8 cellular contexts compared by ENCODE assay signal in the genomic region with DNA sequence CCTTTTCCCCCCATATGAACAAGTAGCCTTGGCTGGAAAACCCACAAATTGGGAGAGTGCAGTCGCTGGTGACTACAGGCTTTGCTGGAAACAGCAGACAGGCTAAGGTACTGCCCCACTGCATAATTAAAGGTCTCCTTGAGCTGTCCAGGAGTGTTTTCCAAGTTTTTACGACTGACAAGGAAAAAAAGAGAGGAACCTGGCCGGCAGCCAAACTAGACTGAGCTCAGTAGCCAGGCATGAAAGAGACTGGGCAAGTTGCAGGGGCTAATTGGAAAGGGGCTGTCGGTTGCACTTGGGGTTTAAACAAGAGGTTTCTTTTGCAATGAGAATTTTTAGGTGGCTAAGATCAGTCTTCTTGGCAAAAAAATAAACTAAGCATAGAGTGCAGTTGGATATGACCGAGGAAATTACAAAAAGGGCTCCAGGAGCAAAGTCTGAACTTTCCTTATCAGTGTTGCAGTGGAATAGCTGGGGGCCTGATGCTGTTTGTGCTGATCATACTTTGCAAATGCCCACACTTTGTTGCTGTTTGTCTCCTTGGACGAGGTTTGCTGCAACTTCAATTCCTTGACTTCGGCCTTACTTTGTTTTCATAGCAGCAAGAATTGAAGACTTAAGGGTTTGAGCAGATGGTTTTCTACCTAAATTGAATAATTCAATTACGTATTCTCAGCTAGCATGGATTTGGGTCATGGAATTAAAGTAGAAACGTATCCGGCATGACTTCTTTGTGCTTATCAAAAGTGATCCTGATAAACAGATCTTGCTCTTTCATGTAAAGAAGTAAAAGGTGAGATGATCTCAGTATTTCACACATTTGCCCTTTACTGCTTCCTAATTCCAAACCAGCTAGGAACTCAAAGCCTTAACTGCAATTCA. TPM values are rescaled to one million over a fixed set of nuclear protein-coding genes. Genes with fewer than 3 reads are reported as not detected.
A peak's percentile ranks its signal among the peaks of the same experiment; 100 is the strongest.
DNase-seq lines count a peak whose midpoint lies in the region; ATAC-seq and TF ChIP-seq lines count a peak whose summit lies in the region.

No MANE protein-coding gene starts in this region.

- H3K4me3 ChIP-seq in SK-N-SH (ENCODE audit: low read depth in 2 of 2, low read length in 1 of 2) (peak overlapping the region; percentile 88 to 97), ovary (peak overlapping the region; percentile 59)

- peak; percentile 15 for TF ChIP-seq RAD21 in SK-N-SH (IDR thresholded peaks at IDR 0.05; ENCODE audit: low read length)

- peaks cover 29% of the 10 kb centered on the region for H3K27me3 Mint-ChIP-seq in activated T-helper 17 cell treated with anti-CD3 and anti-CD28 coated beads, Interleukin-2, amount 50 U/mL, for 72 hours

- intact Hi-C loops in ovary (cut with DNase I): loop anchor here in 3 of 4 donors (10.0 kb wide), 2 partner anchors 211 to 221 kb away; no protein-coding TSS in a partner anchor

- no peaks in the 10 kb centered on the region for H3K27me3 ChIP-seq in SK-N-SH (ENCODE audit: insufficient read depth)
- no peaks in the 10 kb centered on the region for H3K27me3 ChIP-seq in ovary

- no peaks in the 10 kb centered on the region for H3K9me2 ChIP-seq in SK-N-SH

- peak; percentile 42 for DNase-seq in HS-5 (ENCODE audit: low read depth)
- DNase-seq in SK-N-SH: peak; percentile 61
- DNase-seq in globus pallidus (ENCODE audit: low spot score): peak; percentile 62
- DNase-seq in ovary: peak; percentile 70 to 85 (median 75)
- no peak for DNase-seq in stimulated activated naive CD8-positive, alpha-beta T cell treated with anti-CD3 and anti-CD28 coated beads, Interleukin-15, Interleukin-2, amounts not matched to agents 100 U/mL and 50 U/mL, for 24 hours
- no peak for DNase-seq in GM20000 (ENCODE audit: low spot score)
- DNase-seq in GM13977 (ENCODE audit: low spot score): no peak

- TF ChIP-seq POLR2A in ovary (IDR thresholded peaks at IDR 0.05): no peak

- no peak for TF ChIP-seq CTCF in SK-N-SH (IDR thresholded peaks at IDR 0.05)
- TF ChIP-seq CTCF in ovary (IDR thresholded peaks at IDR 0.05): no peak
- no peak for TF ChIP-seq CTCF in GM20000 (IDR thresholded peaks at IDR 0.05; ENCODE audit: extremely low read depth, missing control alignments)
- no peak for TF ChIP-seq CTCF in GM13977 (IDR thresholded peaks at IDR 0.05; ENCODE audit: extremely low read depth, insufficient read depth, missing control alignments)

- H2AFZ ChIP-seq in SK-N-SH (ENCODE audit: low read depth): 0 out of 2 replicates have a peak overlapping the region, but pooled peaks have one; percentile 0

- H3K27ac ChIP-seq in SK-N-SH (ENCODE audit: low read depth in 2 of 2, low read length in 1 of 2): peak overlapping the region; percentile 88 to 99
- H3K27ac ChIP-seq in ovary: peak overlapping the region; percentile 96 to 100

- POLR2A ChIA-PET in SK-N-SH (lab: Yijun Ruan, JAX): interaction anchor here (0.6 to 4.1 kb wide), 7 partner anchors 14 to 1287 kb away, joined by 3 to 27 read pairs (median 5); partner anchors contain the start of gene SLC40A1

- H3K36me3 ChIP-seq in SK-N-SH (replicated peaks in 1 of 2; ENCODE audit: control insufficient read depth in 1 of 2, insufficient read depth in 2 of 2, low read length in 1 of 2): peaks cover 0 to 4% of the 10 kb centered on the region in 2 experiments
- H3K36me3 ChIP-seq in ovary: no peaks in the 10 kb centered on the region

- CTCF ChIA-PET in SK-N-SH (lab: Yijun Ruan, JAX): interaction anchor here (0.6 to 4.9 kb wide), 13 partner anchors 15 to 794 kb away, joined by 3 to 36 read pairs (median 4); no protein-coding TSS in a partner anchor

- in situ Hi-C loops in GM13977 (cut with MboI; ENCODE audit: low pct_unique_long_range_greater_than_20kb, low sequenced_read_pairs, unreplicated experiment): no loop called here

- H3K36me3 Mint-ChIP-seq in activated T-helper 17 cell treated with anti-CD3 and anti-CD28 coated beads, Interleukin-2, amount 50 U/mL, for 72 hours (ENCODE audit: low read depth): no peaks in the 10 kb centered on the region

- peak overlapping the region; percentile 90 for H3K4me2 ChIP-seq in SK-N-SH

- no peak for ATAC-seq in stimulated activated naive CD8-positive, alpha-beta T cell treated with anti-CD3 and anti-CD28 coated beads, Interleukin-15, Interleukin-2, amounts not matched to agents 100 U/mL and 50 U/mL, for 24 hours
- ATAC-seq in activated T-helper 17 cell treated with anti-CD3 and anti-CD28 coated beads, Interleukin-2, amount 50 U/mL, for 72 hours (replicated peaks): no peak

- H3F3A ChIP-seq in SK-N-SH (replicated peaks; ENCODE audit: insufficient read depth): peaks cover 28% of the 10 kb centered on the region

- no peaks in the 10 kb centered on the region for H4K20me1 ChIP-seq in SK-N-SH (ENCODE audit: insufficient read depth)

- H3K9me3 ChIP-seq in SK-N-SH (no peaks in the 10 kb centered on the region), ovary (no peaks in the 10 kb centered on the region)

- WGBS in SK-N-SH (ENCODE audit: low lambda C conversion rate): 1% methylated on average over 10 of the region's 10 CpGs
- 5 to 8% (median 8%) methylated on average over 10 of the region's 10 CpGs for WGBS in ovary, 3 donors

- H3K79me2 ChIP-seq in SK-N-SH (ENCODE audit: insufficient read depth): peaks cover 83% of the 10 kb centered on the region

- H3K9me3 Mint-ChIP-seq in activated T-helper 17 cell treated with anti-CD3 and anti-CD28 coated beads, Interleukin-2, amount 50 U/mL, for 72 hours: no peaks in the 10 kb centered on the region

- TF ChIP-seq EP300 in SK-N-SH (IDR thresholded peaks at IDR 0.05; ENCODE audit: borderline replicate concordance in 1 of 2, low read depth in 1 of 2, low read length in 1 of 2) (0 out of 4 replicates have a peak, but pooled peaks of 1 of the 2 experiments have one; percentile 36), ovary (IDR thresholded peaks at IDR 0.05) (no peak)

- H3K9ac ChIP-seq in SK-N-SH: peak overlapping the region; percentile 91

- no peak overlapping the region for H3K27ac Mint-ChIP-seq in activated T-helper 17 cell treated with anti-CD3 and anti-CD28 coated beads, Interleukin-2, amount 50 U/mL, for 72 hours

- peaks cover 4% of the 10 kb centered on the region for H3K4me1 Mint-ChIP-seq in activated T-helper 17 cell treated with anti-CD3 and anti-CD28 coated beads, Interleukin-2, amount 50 U/mL, for 72 hours

- no peak overlapping the region for H3K4me3 Mint-ChIP-seq in activated T-helper 17 cell treated with anti-CD3 and anti-CD28 coated beads, Interleukin-2, amount 50 U/mL, for 72 hours

- peaks cover 3 to 5% of the 10 kb centered on the region in 2 experiments; a peak in 2 of 4 replicates for H3K4me1 ChIP-seq in SK-N-SH (ENCODE audit: control insufficient read depth in 1 of 2, insufficient read depth in 2 of 2, low read depth in 1 of 2, low read length in 1 of 2)
- peaks cover 2% of the 10 kb centered on the region for H3K4me1 ChIP-seq in ovary (ENCODE audit: insufficient read depth)

TF ChIP-seq in SK-N-SH, 30 proteins besides CTCF, POLR2A, EP300 and RAD21 (continues in another document):
- TF ChIP-seq NFIC (IDR thresholded peaks at IDR 0.05; ENCODE audit: borderline replicate concordance): peak; percentile 97
- peak; percentile 42; the same call in 1 of the 2 replicates for TF ChIP-seq TCF12 (IDR thresholded peaks at IDR 0.05)
- no peak; the same call in 1 of the 2 replicates for TF ChIP-seq RCOR1 (IDR thresholded peaks at IDR 0.05; ENCODE audit: low read length)
- peak; percentile 50; the same call in 1 of the 2 replicates for TF ChIP-seq POLR2AphosphoS5 (IDR thresholded peaks at IDR 0.05; ENCODE audit: low read depth, low read length)
- peak; percentile 44; the same call in 1 of the 2 replicates for TF ChIP-seq TAF1 (IDR thresholded peaks at IDR 0.05; ENCODE audit: borderline replicate concordance, low read depth, low read length)
- peak; percentile 40 for TF ChIP-seq CHD2 (IDR thresholded peaks at IDR 0.05; ENCODE audit: low read length, partially characterized antibody)
- TF ChIP-seq GATA2 (CRISPR knock-in tag; IDR thresholded peaks at IDR 0.05): 0 out of 2 replicates have a peak, but pooled peaks have one; percentile 23
- no peak for TF ChIP-seq ELF1 (IDR thresholded peaks at IDR 0.05)
- TF ChIP-seq SIN3A (IDR thresholded peaks at IDR 0.05; ENCODE audit: borderline replicate concordance, low read depth, low read length): no peak
- TF ChIP-seq, protein P1, sequence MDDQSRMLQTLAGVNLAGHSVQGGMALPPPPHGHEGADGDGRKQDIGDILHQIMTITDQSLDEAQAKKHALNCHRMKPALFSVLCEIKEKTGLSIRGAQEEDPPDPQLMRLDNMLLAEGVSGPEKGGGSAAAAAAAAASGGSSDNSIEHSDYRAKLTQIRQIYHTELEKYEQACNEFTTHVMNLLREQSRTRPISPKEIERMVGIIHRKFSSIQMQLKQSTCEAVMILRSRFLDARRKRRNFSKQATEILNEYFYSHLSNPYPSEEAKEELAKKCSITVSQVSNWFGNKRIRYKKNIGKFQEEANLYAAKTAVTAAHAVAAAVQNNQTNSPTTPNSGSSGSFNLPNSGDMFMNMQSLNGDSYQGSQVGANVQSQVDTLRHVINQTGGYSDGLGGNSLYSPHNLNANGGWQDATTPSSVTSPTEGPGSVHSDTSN (IDR thresholded peaks at IDR 0.05): peak; percentile 49; the same call in 1 of the 2 replicates

RNA-seq across cellular contexts. Expression of gene GULP1, which starts 2.2 kb away (rescaled TPM):
- 33.8 and 35.0 TPM in 2 replicates for polyA plus RNA-seq in SK-N-SH (2012; rRNA removed)
- polyA plus RNA-seq in SK-N-SH (2012; cell fraction: cytosol; rRNA removed): 41.0 and 47.1 TPM in 2 replicates
- polyA plus RNA-seq in SK-N-SH (2012; cell fraction: nucleus; rRNA removed): 29.7 and 32.6 TPM in 2 replicates
- 10 to 100 TPM; 41.7 to 57.7 (median 44.9) TPM for total RNA-seq in ovary
- 10 to 100 TPM; 22.3 to 24.5 TPM for polyA plus RNA-seq in ovary
- not detected for total RNA-seq in activated T-helper 17 cell treated with anti-CD3 and anti-CD28 coated beads, Interleukin-2, amount 50 U/mL, for 72 hours

Comparison
In these comparisons a context has a peak if more than half of its experiments do, and no peak if none do; other contexts are left out.
1. DNase-seq: peak in HS-5 (single experiment), SK-N-SH (single experiment), globus pallidus (single experiment) and ovary (5 of 5); none in stimulated activated naive CD8-positive, alpha-beta T cell treated with anti-CD3 and anti-CD28 coated beads, Interleukin-15, Interleukin-2, amounts not matched to agents 100 U/mL and 50 U/mL, for 24 hours (single experiment), GM20000 (single experiment) and GM13977 (single experiment).
2. RNA of gene GULP1, which starts 2.2 kb away (total RNA-seq): 41.7 to 57.7 TPM in ovary; not detected in activated T-helper 17 cell treated with anti-CD3 and anti-CD28 coated beads, Interleukin-2, amount 50 U/mL, for 72 hours; every median in the first group is over 10 times any median in the second.